Comparison of ENCODE assay signal across 8 cellular contexts in genomic region chr9:98808411-98808815, GRCh38. TPM values are rescaled to one million over a fixed set of nuclear protein-coding genes. Genes with fewer than 3 reads are reported as not detected.
DNase-seq lines count a peak whose midpoint lies in the region; ATAC-seq and TF ChIP-seq lines count a peak whose summit lies in the region.

No MANE protein-coding gene starts in this region.

- peaks cover 22% of the 10 kb centered on the region for H3K36me3 Mint-ChIP-seq in activated naive CD8-positive, alpha-beta T cell treated with anti-CD3 and anti-CD28 coated beads, Interleukin-2, amount 10 ng/mL, durations not matched to agents 7 days and 5 days

- no peak overlapping the region for H3K27ac ChIP-seq in ACC112 (ENCODE audit: low read depth, low read length)
- peak overlapping the region; percentile 82 to 89 (median 88) for H3K27ac ChIP-seq in transverse colon

- no peaks in the 10 kb centered on the region for H3K9me3 ChIP-seq in transverse colon

- H3K27me3 ChIP-seq in ACC112 (ENCODE audit: insufficient read depth, low read length), result no peaks in the 10 kb centered on the region
- H3K27me3 ChIP-seq in transverse colon, result no peaks in the 10 kb centered on the region

- H3K27ac Mint-ChIP-seq in activated naive CD8-positive, alpha-beta T cell treated with anti-CD3 and anti-CD28 coated beads, Interleukin-2, amount 10 ng/mL, durations not matched to agents 7 days and 5 days, result peak overlapping the region; percentile 40

- TF ChIP-seq EP300 in transverse colon (IDR thresholded peaks at IDR 0.05; ENCODE audit: low read depth), result no peak

- ATAC-seq in activated naive CD8-positive, alpha-beta T cell treated with anti-CD3 and anti-CD28 coated beads, Interleukin-2, amount 10 ng/mL, durations not matched to agents 7 days and 5 days (ENCODE audit: low read depth), result peak; percentile 11
- ATAC-seq in GM18907 (IDR thresholded peaks at IDR 0.05; ENCODE audit: unreplicated experiment), result no peak
- no peak for ATAC-seq in GM19035 (IDR thresholded peaks at IDR 0.05; ENCODE audit: unreplicated experiment)

- peak overlapping the region; percentile 78 for H3K4me3 ChIP-seq in ACC112 (ENCODE audit: low read depth, low read length)
- H3K4me3 ChIP-seq in HFF-Myc (replicated peaks; ENCODE audit: low read depth, low read length), result peak overlapping the region; percentile 48
- H3K4me3 ChIP-seq in lower leg skin (ENCODE audit: low read depth, poor library complexity, severe bottlenecking), result peak overlapping the region; percentile 26
- H3K4me3 ChIP-seq in transverse colon, result peak overlapping the region; percentile 11 to 94 (median 64)

- 21 to 30% methylated on average over 14 to 16 of the region's 17 CpGs for WGBS in lower leg skin, 2 donors
- WGBS in transverse colon (ENCODE audit: low coverage in 1 of 2), 2 donors, result 17 to 20% methylated on average over 2 to 17 of the region's 17 CpGs

- no peak for TF ChIP-seq CTCF in HFF-Myc (IDR thresholded peaks at IDR 0.05; ENCODE audit: low read depth, low read length, missing control alignments)
- no peak for TF ChIP-seq CTCF in lower leg skin (IDR thresholded peaks at IDR 0.05)
- no peak for TF ChIP-seq CTCF in transverse colon (IDR thresholded peaks at IDR 0.05)

- H2AFZ ChIP-seq in ACC112 (ENCODE audit: low read length, unreplicated experiment), result peak overlapping the region; percentile 82

- DNase-seq in HFF-Myc (ENCODE audit: extremely low read depth, low read depth) (no peak), lower leg skin (ENCODE audit: low spot score in 2 of 2) (peak in 1 of 2 donors; percentile 83), transverse colon (peak; percentile 93), dedifferentiated amniotic fluid mesenchymal stem cell (ENCODE audit: extremely low spot score) (no peak)
- DNase-seq in activated naive CD8-positive, alpha-beta T cell treated with anti-CD3 and anti-CD28 coated beads, Interleukin-2, amount 10 ng/mL, durations not matched to agents 7 days and 5 days, result peak; percentile 45

- peaks cover 30% of the 10 kb centered on the region for H3K4me1 Mint-ChIP-seq in activated naive CD8-positive, alpha-beta T cell treated with anti-CD3 and anti-CD28 coated beads, Interleukin-2, amount 10 ng/mL, durations not matched to agents 7 days and 5 days

- H3K36me3 ChIP-seq in ACC112 (ENCODE audit: insufficient read depth, low read length) (no peaks in the 10 kb centered on the region), transverse colon (no peaks in the 10 kb centered on the region)

- H3K27me3 Mint-ChIP-seq in activated naive CD8-positive, alpha-beta T cell treated with anti-CD3 and anti-CD28 coated beads, Interleukin-2, amount 10 ng/mL, durations not matched to agents 7 days and 5 days, result peaks cover 33% of the 10 kb centered on the region

- in situ Hi-C loops in transverse colon (cut with MboI; ENCODE audit: low pct_ligation_motif_present in 1 of 4, low pct_unique_long_range_greater_than_20kb in 1 of 4, low sequenced_read_pairs in 3 of 4), result no loop called here

- H3K4me3 Mint-ChIP-seq in activated naive CD8-positive, alpha-beta T cell treated with anti-CD3 and anti-CD28 coated beads, Interleukin-2, amount 10 ng/mL, durations not matched to agents 7 days and 5 days, result peak overlapping the region; percentile 84

- intact Hi-C loops in lower leg skin (cut with DNase I; ENCODE audit: low total_unique reads), result no loop called here
- intact Hi-C loops in transverse colon (cut with DNase I; ENCODE audit: low total_unique reads), result no loop called here

- TF ChIP-seq POLR2A in lower leg skin (IDR thresholded peaks at IDR 0.05) (no peak), transverse colon (IDR thresholded peaks at IDR 0.05) (peak; percentile 80)

- POLR2A ChIA-PET in activated naive CD8-positive, alpha-beta T cell treated with anti-CD3 and anti-CD28 coated beads, Interleukin-2, amount 10 ng/mL, durations not matched to agents 7 days and 5 days (lab: Charles Lee), result interaction anchor here (1.4 kb wide), 1 partner anchor 205 kb away, joined by 4 read pairs; no protein-coding TSS in a partner anchor

- H3K9me3 Mint-ChIP-seq in activated naive CD8-positive, alpha-beta T cell treated with anti-CD3 and anti-CD28 coated beads, Interleukin-2, amount 10 ng/mL, durations not matched to agents 7 days and 5 days, result peaks cover 4% of the 10 kb centered on the region

- H3K79me2 ChIP-seq in ACC112 (ENCODE audit: control insufficient read depth, insufficient read depth, low read length, unreplicated experiment), result no peaks in the 10 kb centered on the region

- H3K4me1 ChIP-seq in ACC112 (ENCODE audit: control insufficient read depth, insufficient read depth, low read length, unreplicated experiment), result peaks cover 28% of the 10 kb centered on the region
- H3K4me1 ChIP-seq in transverse colon, result peaks cover 18 to 75% (median 57%) of the 10 kb centered on the region in 4 donors

RNA-seq across cellular contexts. Expression of gene GALNT12, which starts 0.9 kb away (rescaled TPM):
- 10 to 100 TPM; 12.2 to 12.6 TPM for total RNA-seq in activated naive CD8-positive, alpha-beta T cell treated with anti-CD3 and anti-CD28 coated beads, Interleukin-2, amount 10 ng/mL, durations not matched to agents 7 days and 5 days
- 1 to 10 TPM; 4.9 to 8.5 (median 6.4) TPM for total RNA-seq in lower leg skin
- 100 to 1,000 TPM in 3 of 4 donors, 10 to 100 TPM in 1; 79.7 to 174 (median 120) TPM for total RNA-seq in transverse colon

RNA-seq across cellular contexts. Expression of gene ANKS6, which starts 12.1 kb away (rescaled TPM):
- 1 to 10 TPM; 8.2 to 9.5 TPM for total RNA-seq in activated naive CD8-positive, alpha-beta T cell treated with anti-CD3 and anti-CD28 coated beads, Interleukin-2, amount 10 ng/mL, durations not matched to agents 7 days and 5 days
- total RNA-seq in lower leg skin (10 to 100 TPM; 11.3 to 28.0 (median 19.1) TPM), transverse colon (10 to 100 TPM; 18.3 to 35.9 (median 29.3) TPM)

Comparison
In these comparisons a context has a peak if more than half of its experiments do, and no peak if none do; other contexts are left out.
1. H3K4me3 ChIP-seq: peak in every context shown above with its lines; median percentile 78 in ACC112; 64 in transverse colon; 48 in HFF-Myc; 26 in lower leg skin.
2. DNase-seq: peak in activated naive CD8-positive, alpha-beta T cell treated with anti-CD3 and anti-CD28 coated beads, Interleukin-2, amount 10 ng/mL, durations not matched to agents 7 days and 5 days (single experiment) and transverse colon (single experiment); none in HFF-Myc (single experiment) and dedifferentiated amniotic fluid mesenchymal stem cell (single experiment).
3. RNA of gene GALNT12, which starts 0.9 kb away (total RNA-seq): 79.7 to 174 TPM in transverse colon; 12.2 to 12.6 TPM in activated naive CD8-positive, alpha-beta T cell treated with anti-CD3 and anti-CD28 coated beads, Interleukin-2, amount 10 ng/mL, durations not matched to agents 7 days and 5 days and 4.9 to 8.5 TPM in lower leg skin; every median in the first group is over 4 times any median in the second.